In genomic region chr6:28542440-28543293, GRCh38 we compare ENCODE assay signal across 8 cellular contexts. TPM values are rescaled to one million over a fixed set of nuclear protein-coding genes. Genes with fewer than 3 reads are reported as not detected.
A peak's percentile ranks its signal among the peaks of the same experiment; 100 is the strongest.
DNase-seq lines count a peak whose midpoint lies in the region; ATAC-seq and TF ChIP-seq lines count a peak whose summit lies in the region.

No MANE protein-coding gene starts in this region.

- CTCF ChIA-PET in Caco-2 (lab: Charles Lee), result interaction anchor here (1.8 kb wide), 1 partner anchor 47 kb away, joined by 6 read pairs; no protein-coding TSS in a partner anchor

- H3K4me1 Mint-ChIP-seq in Caco-2 (ENCODE audit: low read depth, unreplicated experiment), result peaks cover 8% of the 10 kb centered on the region

- DNase-seq in Caco-2 (peak; percentile 62 to 70), MG63 (peak; percentile 77), adipocyte (ENCODE audit: low read depth) (peak; percentile 84)
- DNase-seq in stimulated activated CD4-positive, alpha-beta T cell treated with anti-CD3 and anti-CD28 coated beads, Interleukin-15, amount 100 ng/mL, for 48 hours (ENCODE audit: low read depth in 2 of 2), result peak; percentile 38 to 42

- H3K9me3 ChIP-seq in Caco-2, result no peaks in the 10 kb centered on the region
- no peaks in the 10 kb centered on the region for H3K9me3 ChIP-seq in MG63
- no peaks in the 10 kb centered on the region for H3K9me3 ChIP-seq in adipocyte (ENCODE audit: control insufficient read depth, low read length)
- no peaks in the 10 kb centered on the region for H3K9me3 ChIP-seq in iPS-20b (ENCODE audit: insufficient read depth, low read depth, low read length)

- no peaks in the 10 kb centered on the region; the same call in 1 of the 2 replicates for H3K27me3 ChIP-seq in Caco-2 (replicated peaks; ENCODE audit: control insufficient read depth, insufficient read depth, low read length)
- H3K27me3 ChIP-seq in MG63, result no peaks in the 10 kb centered on the region
- H3K27me3 ChIP-seq in adipocyte (replicated peaks; ENCODE audit: control insufficient read depth, insufficient read depth, low read length), result no peaks in the 10 kb centered on the region
- no peaks in the 10 kb centered on the region; the same call in 1 of the 2 replicates for H3K27me3 ChIP-seq in iPS-20b (ENCODE audit: insufficient read depth, low read length)

- H3K27ac ChIP-seq in iPS-20b (ENCODE audit: low read length), result peak overlapping the region; percentile 72

- H3K36me3 ChIP-seq in Caco-2 (ENCODE audit: control insufficient read depth, insufficient read depth, low read length) (no peaks in the 10 kb centered on the region), MG63 (no peaks in the 10 kb centered on the region), adipocyte (ENCODE audit: control insufficient read depth, insufficient read depth, low read length, severe bottlenecking) (no peaks in the 10 kb centered on the region), iPS-20b (ENCODE audit: insufficient read depth, low read depth, low read length) (no peaks in the 10 kb centered on the region)

- H3K27me3 Mint-ChIP-seq in Caco-2 (ENCODE audit: insufficient read depth, unreplicated experiment), result peaks cover 4% of the 10 kb centered on the region

- H3K36me3 Mint-ChIP-seq in Caco-2 (ENCODE audit: insufficient read depth, unreplicated experiment), result peaks cover 9% of the 10 kb centered on the region

- peak overlapping the region; percentile 77 for H3K27ac Mint-ChIP-seq in Caco-2 (ENCODE audit: unreplicated experiment)

- H3K4me3 Mint-ChIP-seq in Caco-2 (ENCODE audit: unreplicated experiment), result peak overlapping the region; percentile 56

- POLR2A ChIA-PET in Caco-2 (lab: Charles Lee), result no interaction called here

- H3K4me1 ChIP-seq in Caco-2, result no peaks in the 10 kb centered on the region
- H3K4me1 ChIP-seq in adipocyte (ENCODE audit: control insufficient read depth, insufficient read depth, low read length), result peaks cover 8% of the 10 kb centered on the region
- H3K4me1 ChIP-seq in iPS-20b (ENCODE audit: insufficient read depth, low read length), result no peaks in the 10 kb centered on the region

- ATAC-seq in GM21717 (IDR thresholded peaks at IDR 0.05; ENCODE audit: unreplicated experiment), result peak; percentile 41
- ATAC-seq in SK-N-SH treated with all-trans-retinoic acid at 6 μM for 48 hours, result peak; percentile 92
- no peak for ATAC-seq in HG03354 (IDR thresholded peaks at IDR 0.05; ENCODE audit: poor library complexity, severe bottlenecking, unreplicated experiment)

- H3K4me3 ChIP-seq in Caco-2 (ENCODE audit: low read depth, low read length) (peak overlapping the region; percentile 15), MG63 (no peak overlapping the region), adipocyte (ENCODE audit: low read length) (no peak overlapping the region), iPS-20b (ENCODE audit: low read length) (peak overlapping the region; percentile 75)

- intact Hi-C loops in Caco-2 (cut with micrococcal nuclease; ENCODE audit: unreplicated experiment), result no loop called here

- TSS peak; percentile 100 for BruUV-seq in Caco-2 (replicated peaks; lab: Mats Ljungman, UMichigan)

- TF ChIP-seq CTCF in Caco-2 (IDR thresholded peaks at IDR 0.05; ENCODE audit: insufficient read depth in 1 of 2, low read depth in 1 of 2, low read length in 1 of 2, severe bottlenecking in 1 of 2, unreplicated experiment in 1 of 2), result peak; percentile 40

- H3K9me3 Mint-ChIP-seq in Caco-2 (ENCODE audit: unreplicated experiment), result no peaks in the 10 kb centered on the region

- H3K9ac ChIP-seq in adipocyte (ENCODE audit: low read length) (no peak overlapping the region), iPS-20b (ENCODE audit: low read depth, low read length) (peak overlapping the region; percentile 84; the same call in 1 of the 2 replicates)

TF ChIP-seq in SK-N-SH treated with all-trans-retinoic acid at 6 μM for 48 hours, 23 proteins besides CTCF, POLR2A, EP300 and RAD21:
- TF ChIP-seq TCF4 (CRISPR knock-in tag; IDR thresholded peaks at IDR 0.05; ENCODE audit: borderline replicate concordance) (no peak), ARNTL (CRISPR knock-in tag; IDR thresholded peaks at IDR 0.05; ENCODE audit: borderline replicate concordance, low read depth) (no peak), GLIS3 (CRISPR knock-in tag; IDR thresholded peaks at IDR 0.05) (no peak), CSRNP3 (CRISPR knock-in tag; IDR thresholded peaks at IDR 0.05) (no peak), BACH2 (CRISPR knock-in tag; IDR thresholded peaks at IDR 0.05; ENCODE audit: borderline replicate concordance) (no peak)
TF ChIP-seq in SK-N-SH treated with all-trans-retinoic acid at 6 μM for 48 hours: peak in this region for 0.

RNA-seq across cellular contexts. Expression of gene GPX5, which starts 17.0 kb away (rescaled TPM):
- not detected in 2 replicates for total RNA-seq in Caco-2 (2022)
- total RNA-seq in MG63 (2014; rRNA removed; shearing (Covaris generic); ENCODE audit: low replicate concordance), result not detected in 2 replicates

RNA-seq across cellular contexts. Expression of gene GPX6, which starts 27.1 kb away (rescaled TPM):
- total RNA-seq in Caco-2 (2022), result not detected in 2 replicates
- not detected in 2 replicates for total RNA-seq in MG63 (2014; rRNA removed; shearing (Covaris generic); ENCODE audit: low replicate concordance)

Comparison
In these comparisons a context has a peak if more than half of its experiments do, and no peak if none do; other contexts are left out.
1. H3K4me3 ChIP-seq: peak in Caco-2 (single experiment) and iPS-20b (single experiment); none in MG63 (single experiment) and adipocyte (single experiment).
2. Peak in every context shown above with its lines, with median percentiles within 50 percentile points of each other: DNase-seq.